ENCODE assay signal across 1 cellular context in the genomic region with DNA sequence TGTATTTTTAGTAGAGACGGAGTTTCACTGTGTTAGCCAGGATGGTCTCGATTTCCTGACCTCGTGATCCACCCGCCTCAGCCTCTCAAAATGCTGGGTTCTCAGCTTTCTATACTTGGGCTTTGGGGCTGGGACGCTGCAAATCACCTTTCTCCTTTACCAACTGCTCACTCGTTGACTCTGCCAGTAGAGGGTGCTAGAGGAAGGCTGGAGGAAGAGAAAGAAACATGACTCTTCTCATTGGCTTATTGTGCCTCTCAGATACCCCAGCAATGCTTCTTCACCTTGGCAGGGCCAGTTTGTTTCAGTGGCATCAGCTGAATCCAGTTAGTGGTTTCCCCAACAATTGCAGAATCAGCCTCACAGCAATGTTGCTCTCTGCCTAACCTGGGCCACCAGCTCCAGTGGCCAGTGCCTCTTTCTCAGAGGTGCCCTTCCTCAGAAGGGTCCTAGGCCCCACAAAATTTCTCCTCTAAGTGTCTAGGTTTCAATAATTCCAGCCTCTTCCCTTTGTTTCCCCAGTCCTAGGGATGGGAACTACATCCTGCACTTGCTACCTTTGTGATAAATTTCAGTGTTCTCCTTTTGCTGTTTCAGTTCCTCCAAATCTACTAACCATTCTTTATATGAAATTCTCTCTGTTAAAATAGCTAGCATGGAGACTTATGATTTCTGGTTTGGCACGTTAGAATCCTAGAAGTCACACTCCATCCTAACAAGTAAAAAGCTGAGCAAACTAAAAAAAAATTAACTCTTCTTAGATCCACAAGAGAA.
TF ChIP-seq lines count a peak whose summit lies in the region.

No MANE protein-coding gene starts in this region.

TF ChIP-seq in H1, 55 proteins besides CTCF, POLR2A, EP300 and RAD21:
- TF ChIP-seq YY1 (IDR thresholded peaks at IDR 0.05; ENCODE audit: low read depth, low read length) (peak; percentile 50; the same call in 1 of the 2 replicates), KDM5A (IDR thresholded peaks at IDR 0.05; ENCODE audit: low read length) (no peak), BRCA1 (IDR thresholded peaks at IDR 0.05; ENCODE audit: low read depth, low read length) (no peak)
